ENCODE assay signal across 2 cellular contexts in genomic region chr17:30235386-30236296, GRCh38.
A peak's percentile ranks its signal among the peaks of the same experiment; 100 is the strongest.
TF ChIP-seq lines count a peak whose summit lies in the region.

SLC6A4 (minus strand) TSS chr17:30235697; CDS start chr17:30221958, 13,739 bp downstream.

TF ChIP-seq in IMR-90, 13 proteins besides CTCF, POLR2A, EP300 and RAD21:
- no peak for TF ChIP-seq ELK1 (IDR thresholded peaks at IDR 0.05; ENCODE audit: borderline replicate concordance, low read depth, low read length)
- TF ChIP-seq, protein P1, sequence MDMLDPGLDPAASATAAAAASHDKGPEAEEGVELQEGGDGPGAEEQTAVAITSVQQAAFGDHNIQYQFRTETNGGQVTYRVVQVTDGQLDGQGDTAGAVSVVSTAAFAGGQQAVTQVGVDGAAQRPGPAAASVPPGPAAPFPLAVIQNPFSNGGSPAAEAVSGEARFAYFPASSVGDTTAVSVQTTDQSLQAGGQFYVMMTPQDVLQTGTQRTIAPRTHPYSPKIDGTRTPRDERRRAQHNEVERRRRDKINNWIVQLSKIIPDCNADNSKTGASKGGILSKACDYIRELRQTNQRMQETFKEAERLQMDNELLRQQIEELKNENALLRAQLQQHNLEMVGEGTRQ (IDR thresholded peaks at IDR 0.05; ENCODE audit: low read depth, low read length): no peak
- no peak for TF ChIP-seq SMC3 (IDR thresholded peaks at IDR 0.05; ENCODE audit: low read depth, low read length)
- TF ChIP-seq CHD1 (IDR thresholded peaks at IDR 0.05; ENCODE audit: low read depth, low read length): no peak
- no peak for TF ChIP-seq MAFK (IDR thresholded peaks at IDR 0.05; ENCODE audit: low read depth, low read length)
- TF ChIP-seq NFE2L2 (IDR thresholded peaks at IDR 0.05; ENCODE audit: low read depth, low read length): no peak
- no peak for TF ChIP-seq CEBPB (IDR thresholded peaks at IDR 0.05; ENCODE audit: low read depth, low read length)
- TF ChIP-seq BHLHE40 (IDR thresholded peaks at IDR 0.05; ENCODE audit: low read depth, low read length): no peak
- no peak for TF ChIP-seq FOS (IDR thresholded peaks at IDR 0.05; ENCODE audit: low read depth, low read length)
- TF ChIP-seq RFX5 (IDR thresholded peaks at IDR 0.05; ENCODE audit: low read depth, low read length): no peak
- TF ChIP-seq MXI1 (IDR thresholded peaks at IDR 0.05; ENCODE audit: borderline replicate concordance, low read depth, low read length): no peak
- no peak for TF ChIP-seq RCOR1 (IDR thresholded peaks at IDR 0.05; ENCODE audit: insufficient replicate concordance, low read length)
- no peak for TF ChIP-seq MAZ (IDR thresholded peaks at IDR 0.05; ENCODE audit: borderline replicate concordance, low read depth, low read length)

TF ChIP-seq in H1, 55 proteins besides CTCF, POLR2A, EP300 and RAD21:
- peak; percentile 77 for TF ChIP-seq ASH2L (IDR thresholded peaks at IDR 0.05; ENCODE audit: low read length)
- no peak for TF ChIP-seq POLR2AphosphoS5 (IDR thresholded peaks at IDR 0.05; ENCODE audit: low read depth, low read length)
- TF ChIP-seq JUN (IDR thresholded peaks at IDR 0.05; ENCODE audit: low read depth, low read length): no peak
- TF ChIP-seq PHF8 (conservative IDR thresholded peaks at IDR 0.05; ENCODE audit: low read depth, low read length): 0 out of 2 replicates have a peak, but pooled peaks have one; percentile 13
- TF ChIP-seq HDAC2 (IDR thresholded peaks at IDR 0.05; ENCODE audit: borderline replicate concordance in 1 of 2, low read depth in 2 of 2, low read length in 2 of 2): 0 out of 4 replicates have a peak, but pooled peaks of 1 of the 2 experiments have one; percentile 14
- peak; percentile 87 for TF ChIP-seq SUZ12 (IDR thresholded peaks at IDR 0.05; ENCODE audit: low read length)
- TF ChIP-seq ATF3 (IDR thresholded peaks at IDR 0.05; ENCODE audit: insufficient read depth, low read depth, low read length): no peak
- peak; percentile 81 for TF ChIP-seq RNF2 (IDR thresholded peaks at IDR 0.05; ENCODE audit: borderline replicate concordance, low read depth, low read length, missing control alignments, poor library complexity, severe bottlenecking)
- TF ChIP-seq FOSL1 (IDR thresholded peaks at IDR 0.05; ENCODE audit: insufficient read depth, low read depth, low read length): no peak
- peak; percentile 11; the same call in 1 of the 2 replicates for TF ChIP-seq RBBP5 (IDR thresholded peaks at IDR 0.05; ENCODE audit: borderline replicate concordance, low read depth, low read length)
- peak; percentile 94 for TF ChIP-seq MAX (IDR thresholded peaks at IDR 0.05)
- no peak for TF ChIP-seq CTBP2 (IDR thresholded peaks at IDR 0.05; ENCODE audit: borderline replicate concordance, insufficient read depth, insufficient read length, low read length)
- peak; percentile 80 for TF ChIP-seq EZH2 (IDR thresholded peaks at IDR 0.05; ENCODE audit: low read depth, low read length, severe bottlenecking)
- no peak for TF ChIP-seq GTF2F1 (IDR thresholded peaks at IDR 0.05; ENCODE audit: borderline replicate concordance, low read depth, low read length)
- TF ChIP-seq TAF1 (IDR thresholded peaks at IDR 0.05; ENCODE audit: low read depth, low read length): no peak
- TF ChIP-seq BRCA1 (IDR thresholded peaks at IDR 0.05; ENCODE audit: low read depth, low read length): no peak
- TF ChIP-seq SP1 (IDR thresholded peaks at IDR 0.05; ENCODE audit: low read depth, low read length): no peak
- TF ChIP-seq, protein P2, sequence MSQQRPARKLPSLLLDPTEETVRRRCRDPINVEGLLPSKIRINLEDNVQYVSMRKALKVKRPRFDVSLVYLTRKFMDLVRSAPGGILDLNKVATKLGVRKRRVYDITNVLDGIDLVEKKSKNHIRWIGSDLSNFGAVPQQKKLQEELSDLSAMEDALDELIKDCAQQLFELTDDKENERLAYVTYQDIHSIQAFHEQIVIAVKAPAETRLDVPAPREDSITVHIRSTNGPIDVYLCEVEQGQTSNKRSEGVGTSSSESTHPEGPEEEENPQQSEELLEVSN (IDR thresholded peaks at IDR 0.05): peak; percentile 96
- TF ChIP-seq KDM4A (IDR thresholded peaks at IDR 0.05; ENCODE audit: low read depth, low read length, severe bottlenecking): peak; percentile 96
TF ChIP-seq in H1: peak in this region for 10.
